28 cellular contexts compared by ENCODE assay signal in genomic region chr2:43397821-43398220, GRCh38.
"Had no signal": no experiment of that assay in that cellular context is flagged by ENCODE, and none has a peak within 500 bp of the region (broad histone marks: within the 10 kb centered on the region; RNA-seq: fewer than 3 reads in every experiment).

No MANE protein-coding gene starts in this region.

- H3K27ac Mint-ChIP-seq: activated CD4-positive, alpha-beta memory T cell treated with anti-CD3 and anti-CD28 coated beads, Interleukin-2, amount 10 ng/mL, durations not matched to agents 7 days and 5 days; activated naive CD4-positive, alpha-beta T cell treated with anti-CD3 and anti-CD28 coated beads, Interleukin-2, amount 50 U/mL, for 24 hours; activated naive CD8-positive, alpha-beta T cell treated with anti-CD3 and anti-CD28 coated beads, Interleukin-2, amount 50 U/mL, for 24 hours; activated T-cell treated with anti-CD3 and anti-CD28 coated beads, Interleukin-2, amount 50 U/mL, for 24 hours; activated T-helper 17 cell treated with anti-CD3 and anti-CD28 coated beads, Interleukin-2, amount 50 U/mL, for 72 hours; immature natural killer cell; naive thymus-derived CD8-positive, alpha-beta T cell had no signal

- H3K36me3 ChIP-seq: pancreas, right atrium auricular region had no signal

- H3K27ac ChIP-seq: epithelial cell of prostate, pancreas, psoas muscle, right atrium auricular region, suprapubic skin, VCaP had no signal

- DNase-seq: activated CD4-positive, alpha-beta memory T cell treated with anti-CD3 and anti-CD28 coated beads, Interleukin-2, amount 10 ng/mL, durations not matched to agents 7 days and 5 days; activated CD4-positive, alpha-beta T cell treated with anti-CD3 and anti-CD28 coated beads for 4 hours; activated CD8-positive, alpha-beta memory T cell treated with anti-CD3 and anti-CD28 coated beads, Interleukin-2, amount 50 U/mL, for 48 hours; activated gamma-delta T cell treated with Interleukin-2 at 50 U/mL for 16 hours; activated naive CD8-positive, alpha-beta T cell treated with anti-CD3 and anti-CD28 coated beads, Interleukin-2, amount 50 U/mL, for 24 hours; activated T-cell treated with anti-CD3 and anti-CD28 coated beads, Interleukin-2, amount 50 U/mL, for 24 hours; amygdala; dermis blood vessel endothelial cell; effector CD4-positive, alpha-beta T cell; hypothalamus; immature natural killer cell; kidney; left colon; midbrain; naive thymus-derived CD8-positive, alpha-beta T cell; nucleus accumbens; pancreas; psoas muscle; spleen; stimulated activated naive CD4-positive, alpha-beta T cell; upper lobe of left lung had no signal

- H3K4me3 ChIP-seq: pancreas, psoas muscle, right atrium auricular region, spleen, suprapubic skin, upper lobe of left lung had no signal

- H3K4me1 ChIP-seq: pancreas had no signal

- H3K4me1 Mint-ChIP-seq: activated naive CD4-positive, alpha-beta T cell treated with anti-CD3 and anti-CD28 coated beads, Interleukin-2, amount 50 U/mL, for 24 hours; immature natural killer cell; neural crest cell had no signal

- ATAC-seq: activated naive CD8-positive, alpha-beta T cell treated with anti-CD3 and anti-CD28 coated beads, Interleukin-2, amount 50 U/mL, for 24 hours; activated T-helper 17 cell treated with anti-CD3 and anti-CD28 coated beads, Interleukin-2, amount 50 U/mL, for 72 hours; left colon; naive thymus-derived CD8-positive, alpha-beta T cell; pancreas; psoas muscle had no signal

- H3K4me3 Mint-ChIP-seq: activated CD4-positive, alpha-beta memory T cell treated with anti-CD3 and anti-CD28 coated beads, Interleukin-2, amount 10 ng/mL, durations not matched to agents 7 days and 5 days; activated naive CD4-positive, alpha-beta T cell treated with anti-CD3 and anti-CD28 coated beads, Interleukin-2, amount 50 U/mL, for 24 hours; activated naive CD8-positive, alpha-beta T cell treated with anti-CD3 and anti-CD28 coated beads, Interleukin-2, amount 50 U/mL, for 24 hours; activated T-cell treated with anti-CD3 and anti-CD28 coated beads, Interleukin-2, amount 50 U/mL, for 24 hours; activated T-helper 17 cell treated with anti-CD3 and anti-CD28 coated beads, Interleukin-2, amount 50 U/mL, for 72 hours; immature natural killer cell; naive thymus-derived CD8-positive, alpha-beta T cell; neural crest cell had no signal

- H3K27me3 Mint-ChIP-seq: activated CD4-positive, alpha-beta memory T cell treated with anti-CD3 and anti-CD28 coated beads, Interleukin-2, amount 10 ng/mL, durations not matched to agents 7 days and 5 days; activated naive CD4-positive, alpha-beta T cell treated with anti-CD3 and anti-CD28 coated beads, Interleukin-2, amount 50 U/mL, for 24 hours; activated naive CD8-positive, alpha-beta T cell treated with anti-CD3 and anti-CD28 coated beads, Interleukin-2, amount 50 U/mL, for 24 hours; activated T-cell treated with anti-CD3 and anti-CD28 coated beads, Interleukin-2, amount 50 U/mL, for 24 hours; activated T-helper 17 cell treated with anti-CD3 and anti-CD28 coated beads, Interleukin-2, amount 50 U/mL, for 72 hours; naive thymus-derived CD8-positive, alpha-beta T cell had no signal

- H3K9me3 ChIP-seq: pancreas, psoas muscle, right atrium auricular region, spleen, suprapubic skin, upper lobe of left lung had no signal

- H3K27me3 ChIP-seq: pancreas, right atrium auricular region, spleen, suprapubic skin, upper lobe of left lung had no signal

- H3K9me3 Mint-ChIP-seq: activated CD4-positive, alpha-beta memory T cell treated with anti-CD3 and anti-CD28 coated beads, Interleukin-2, amount 10 ng/mL, durations not matched to agents 7 days and 5 days; activated naive CD4-positive, alpha-beta T cell treated with anti-CD3 and anti-CD28 coated beads, Interleukin-2, amount 50 U/mL, for 24 hours; activated naive CD8-positive, alpha-beta T cell treated with anti-CD3 and anti-CD28 coated beads, Interleukin-2, amount 50 U/mL, for 24 hours; activated T-cell treated with anti-CD3 and anti-CD28 coated beads, Interleukin-2, amount 50 U/mL, for 24 hours; activated T-helper 17 cell treated with anti-CD3 and anti-CD28 coated beads, Interleukin-2, amount 50 U/mL, for 72 hours; immature natural killer cell; naive thymus-derived CD8-positive, alpha-beta T cell; neural crest cell had no signal
